Comparison of ENCODE assay signal across 8 cellular contexts in the genomic region with DNA sequence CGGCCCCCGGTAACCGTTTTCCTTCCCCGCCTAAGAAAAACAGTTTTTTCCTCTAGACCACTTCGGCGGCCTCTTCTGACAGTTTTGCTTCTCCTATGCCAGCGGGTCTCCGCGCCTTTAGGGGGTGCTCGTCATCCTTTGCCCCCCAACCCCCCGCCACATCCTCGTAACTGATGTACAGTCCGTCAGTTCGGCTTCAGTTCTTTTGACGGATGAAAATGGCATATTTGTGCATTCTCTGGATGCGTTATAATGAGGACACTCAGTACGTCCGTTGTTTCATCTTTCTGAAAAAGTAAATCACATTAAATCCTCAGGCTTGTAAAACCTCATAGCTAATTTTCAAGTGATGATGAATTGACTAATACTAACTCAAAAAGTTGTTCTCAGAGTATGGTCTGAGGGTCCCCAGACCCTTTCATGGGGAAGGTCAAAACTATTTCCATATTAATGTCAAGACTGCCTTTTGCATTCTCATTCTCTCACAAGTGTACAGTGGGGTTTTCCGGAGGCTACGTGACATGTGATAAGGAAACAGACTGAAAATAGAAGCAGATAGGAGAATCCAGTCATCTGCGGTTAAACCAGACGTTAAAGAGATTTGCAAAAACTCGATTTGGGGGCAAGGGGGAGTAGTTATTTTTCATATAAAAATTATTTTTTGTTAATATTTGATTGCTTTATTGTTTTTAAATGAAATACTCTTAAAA. TPM values are rescaled to one million over a fixed set of nuclear protein-coding genes. Genes with fewer than 3 reads are reported as not detected.
A peak's percentile ranks its signal among the peaks of the same experiment; 100 is the strongest.
DNase-seq lines count a peak whose midpoint lies in the region; ATAC-seq and TF ChIP-seq lines count a peak whose summit lies in the region.

No MANE protein-coding gene starts in this region.

- H3K27me3 Mint-ChIP-seq in glutamatergic neuron (ENCODE audit: unreplicated experiment), result peaks cover 7% of the 10 kb centered on the region

- H3K27ac Mint-ChIP-seq in glutamatergic neuron (ENCODE audit: unreplicated experiment), result peak overlapping the region; percentile 92

- DNase-seq in GM10266 (ENCODE audit: extremely low spot score), result peak; percentile 58
- peak; percentile 42 for DNase-seq in NCI-H2227 (lab: John Stamatoyannopoulos, UW; ENCODE audit: unreplicated experiment)
- DNase-seq in activated T-helper 9 cell treated with anti-CD3 and anti-CD28 coated beads, Interleukin-2, amount 50 U/mL, for 16 hours (ENCODE audit: low read depth), result peak; percentile 7
- DNase-seq in glutamatergic neuron, result no peak
- no peak for DNase-seq in psoas muscle
- DNase-seq in HT-29 (ENCODE audit: low spot score), result no peak

- peaks cover 17% of the 10 kb centered on the region for H3K9me3 Mint-ChIP-seq in glutamatergic neuron (ENCODE audit: unreplicated experiment)

- no peaks in the 10 kb centered on the region for H3K36me3 Mint-ChIP-seq in glutamatergic neuron (ENCODE audit: unreplicated experiment)

- peak overlapping the region; percentile 89 for H3K4me3 Mint-ChIP-seq in glutamatergic neuron (ENCODE audit: unreplicated experiment)

- no peaks in the 10 kb centered on the region for H3K36me3 ChIP-seq in psoas muscle (ENCODE audit: insufficient read depth in 1 of 2, low read depth in 1 of 2)

- H3K4me1 ChIP-seq in psoas muscle, result peaks cover 13% of the 10 kb centered on the region

- TF ChIP-seq CTCF in 22Rv1 (IDR thresholded peaks at IDR 0.05) (peak; percentile 32), GM10266 (IDR thresholded peaks at IDR 0.05; ENCODE audit: control insufficient read depth, insufficient read depth, low read depth, missing control alignments) (peak; percentile 58), glutamatergic neuron (IDR thresholded peaks at IDR 0.05; ENCODE audit: partially characterized antibody, unreplicated experiment) (no peak), psoas muscle (IDR thresholded peaks at IDR 0.05) (no peak)

- H3K27ac ChIP-seq in 22Rv1 (peak overlapping the region; percentile 93), psoas muscle (peak overlapping the region; percentile 93)

- no peaks in the 10 kb centered on the region for H3K27me3 ChIP-seq in psoas muscle (ENCODE audit: insufficient read depth in 3 of 3, low read length in 2 of 3)

- WGBS in psoas muscle, 3 donors, result 5 to 10% (median 6%) methylated on average over 23 of the region's 23 CpGs

- intact Hi-C loops in psoas muscle (cut with DNase I), result loop anchor here (2.0 to 10.0 kb wide), 3 partner anchors 35 to 479 kb away; no protein-coding TSS in a partner anchor

- H3K4me1 Mint-ChIP-seq in glutamatergic neuron (ENCODE audit: low read depth, unreplicated experiment), result peaks cover 22% of the 10 kb centered on the region

- ATAC-seq in HG02623 (IDR thresholded peaks at IDR 0.05; ENCODE audit: unreplicated experiment), result peak; percentile 20
- no peak for ATAC-seq in psoas muscle

- peak overlapping the region; percentile 83 for H3K4me3 ChIP-seq in psoas muscle

- H3K9me3 ChIP-seq in psoas muscle, result no peaks in the 10 kb centered on the region

RNA-seq across cellular contexts. Expression of a gene that starts 0.8 kb away (rescaled TPM):
- 635 TPM for total RNA-seq in glutamatergic neuron (ENCODE audit: unreplicated experiment)
- total RNA-seq in psoas muscle, result 100 to 1,000 TPM; 245 to 341 (median 291) TPM
- polyA plus RNA-seq in psoas muscle, result 100 to 1,000 TPM; 201 to 324 (median 231) TPM
- total RNA-seq in HT-29 (2014; rRNA removed; shearing (Covaris generic)), result 111 and 121 TPM in 2 replicates

RNA-seq across cellular contexts. Expression of a gene that starts 53.7 kb away (rescaled TPM):
- total RNA-seq in glutamatergic neuron (ENCODE audit: unreplicated experiment) (169 TPM), psoas muscle (1 to 10 TPM; 2.2 to 3.7 (median 3.1) TPM)
- 10 to 100 TPM in 1 of 3 donors, 1 to 10 TPM in 1, under 1 TPM in 1; 0.73 to 35.6 (median 3.5) TPM for polyA plus RNA-seq in psoas muscle
- 38.5 and 41.7 TPM in 2 replicates for total RNA-seq in HT-29 (2014; rRNA removed; shearing (Covaris generic))

Comparison
In these comparisons a context has a peak if more than half of its experiments do, and no peak if none do; other contexts are left out.
1. CTCF ChIP-seq: peak in 22Rv1 (single experiment) and GM10266 (single experiment); none in glutamatergic neuron (single experiment) and psoas muscle (single experiment).
2. DNase-seq: peak in GM10266 (single experiment), NCI-H2227 (single experiment) and activated T-helper 9 cell treated with anti-CD3 and anti-CD28 coated beads, Interleukin-2, amount 50 U/mL, for 16 hours (single experiment); none in glutamatergic neuron (single experiment), psoas muscle (0 of 2) and HT-29 (single experiment).